ENCODE assay signal across 8 cellular contexts in the genomic region with DNA sequence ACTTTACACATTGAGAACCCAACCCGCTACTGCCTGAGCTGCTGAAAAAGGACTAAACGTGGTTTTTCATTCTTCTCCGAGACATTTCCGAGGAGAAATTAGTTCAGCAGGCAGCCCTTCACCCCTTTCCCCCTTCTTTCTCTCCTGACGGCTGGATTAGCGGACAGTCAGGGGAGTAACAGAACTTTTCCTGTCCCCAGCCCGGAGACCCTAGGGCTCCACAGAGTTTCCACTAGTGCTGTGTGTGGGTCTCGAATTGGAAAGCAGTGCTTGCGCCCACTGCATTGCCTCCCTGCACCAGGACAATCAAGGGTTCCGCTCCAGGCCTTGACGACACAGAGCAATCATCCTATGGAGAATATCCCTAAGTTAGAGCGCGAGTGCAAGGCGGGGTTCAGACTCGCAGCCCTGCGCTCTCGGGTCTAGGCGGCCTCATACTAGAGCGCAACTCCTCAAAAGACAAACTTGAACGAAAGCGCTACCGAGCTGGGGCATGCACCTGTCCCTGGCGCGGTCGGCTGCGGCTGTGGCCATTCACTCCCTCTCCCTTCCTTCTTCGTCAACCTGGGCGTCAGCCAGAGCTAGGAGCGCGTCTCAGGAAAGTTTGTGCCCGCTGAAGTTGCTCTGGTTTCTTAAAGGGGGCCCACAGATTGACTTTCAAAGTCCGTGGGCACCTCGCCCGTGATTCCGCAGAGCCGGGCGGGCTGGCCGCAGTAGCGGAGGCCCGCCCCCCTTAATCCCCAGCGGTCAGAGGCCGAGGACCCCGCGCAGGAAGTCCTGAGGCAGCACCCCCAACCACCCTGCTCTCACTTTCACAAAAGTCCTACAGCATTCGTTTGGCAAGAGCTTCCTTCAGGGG. TPM values are rescaled to one million over a fixed set of nuclear protein-coding genes. Genes with fewer than 3 reads are reported as not detected.
A peak's percentile ranks its signal among the peaks of the same experiment; 100 is the strongest.
DNase-seq lines count a peak whose midpoint lies in the region; ATAC-seq and TF ChIP-seq lines count a peak whose summit lies in the region.

No MANE protein-coding gene starts in this region.

- POLR2A ChIA-PET in CD8-positive, alpha-beta T cell (lab: Charles Lee) = no interaction called here
- POLR2A ChIA-PET in PC-3 (lab: Charles Lee; ENCODE audit: unreplicated experiment) = interaction anchor here (0.6 to 0.9 kb wide), 2 partner anchors 132 to 217 kb away, joined by 3 read pairs; no protein-coding TSS in a partner anchor

- peak overlapping the region; percentile 50 for H3K4me3 Mint-ChIP-seq in CD8-positive, alpha-beta T cell
- H3K4me3 Mint-ChIP-seq in natural killer cell treated with Interleukin-12 subunit alpha and Interleukin-12 subunit beta and Interleukin-15 and Interleukin-18, amount 100 ng/mL, for 72 hours = peak overlapping the region; percentile 39

- 4% methylated on average over 23 of the region's 45 CpGs for WGBS in esophagus muscularis mucosa

- peak overlapping the region; percentile 38 for H3K4me3 ChIP-seq in CD8-positive, alpha-beta T cell (ENCODE audit: low read depth, low read length)
- H3K4me3 ChIP-seq in PC-3 (ENCODE audit: low read length) (peak overlapping the region; percentile 95), esophagus muscularis mucosa (peak overlapping the region; percentile 75 to 90 (median 84))

- BruUV-seq in PC-3 (replicated peaks; lab: Mats Ljungman, UMichigan) = TSS peak; percentile 44

- H3K27me3 Mint-ChIP-seq in CD8-positive, alpha-beta T cell (ENCODE audit: low read depth) = peaks cover 83% of the 10 kb centered on the region
- peaks cover 62% of the 10 kb centered on the region in 2 donors for H3K27me3 Mint-ChIP-seq in natural killer cell treated with Interleukin-12 subunit alpha and Interleukin-12 subunit beta and Interleukin-15 and Interleukin-18, amount 100 ng/mL, for 72 hours

- H3K27ac Mint-ChIP-seq in CD8-positive, alpha-beta T cell = no peak overlapping the region
- H3K27ac Mint-ChIP-seq in natural killer cell treated with Interleukin-12 subunit alpha and Interleukin-12 subunit beta and Interleukin-15 and Interleukin-18, amount 100 ng/mL, for 72 hours = no peak overlapping the region

- no peak overlapping the region for H3K27ac ChIP-seq in CD8-positive, alpha-beta T cell (ENCODE audit: low read depth, low read length)
- H3K27ac ChIP-seq in PC-3 (ENCODE audit: low read length) = peak overlapping the region; percentile 38
- peak overlapping the region; percentile 87 to 94 (median 91) for H3K27ac ChIP-seq in esophagus muscularis mucosa (replicated peaks in 1 of 4)

- no peak for DNase-seq in CD8-positive, alpha-beta T cell
- DNase-seq in PC-3 = peak; percentile 38
- DNase-seq in esophagus muscularis mucosa (ENCODE audit: extremely low spot score) = peak; percentile 91
- DNase-seq in natural killer cell treated with Interleukin-12 subunit alpha and Interleukin-12 subunit beta and Interleukin-15 and Interleukin-18, amount 100 ng/mL, for 72 hours (ENCODE audit: low spot score) = no peak
- DNase-seq in DMS79 treated with DMSO at 0.1 percent for 48 hours (lab: John Stamatoyannopoulos, UW) = no peak
- DNase-seq in LoVo (ENCODE audit: low spot score) = no peak

- H3K9me3 Mint-ChIP-seq in CD8-positive, alpha-beta T cell = no peaks in the 10 kb centered on the region
- no peaks in the 10 kb centered on the region for H3K9me3 Mint-ChIP-seq in natural killer cell treated with Interleukin-12 subunit alpha and Interleukin-12 subunit beta and Interleukin-15 and Interleukin-18, amount 100 ng/mL, for 72 hours

- H3K4me1 ChIP-seq in CD8-positive, alpha-beta T cell (ENCODE audit: insufficient read depth, low read length) = peaks cover 49% of the 10 kb centered on the region
- H3K4me1 ChIP-seq in PC-3 (ENCODE audit: insufficient read depth, low read length) (peaks cover 25% of the 10 kb centered on the region), esophagus muscularis mucosa (peaks cover 17 to 92% (median 79%) of the 10 kb centered on the region in 4 donors)

- H4K20me1 ChIP-seq in PC-3 (ENCODE audit: low read length) = no peaks in the 10 kb centered on the region

- CTCF ChIA-PET in CD8-positive, alpha-beta T cell (lab: Charles Lee) = interaction anchor here (4.7 kb wide), 1 partner anchor 9 kb away, joined by 33 read pairs; no protein-coding TSS in a partner anchor
- CTCF ChIA-PET in PC-3 (lab: Charles Lee) = no interaction called here

- H3K79me2 ChIP-seq in PC-3 (ENCODE audit: low read length) = peaks cover 39% of the 10 kb centered on the region

- ATAC-seq in CD8-positive, alpha-beta T cell = no peak
- ATAC-seq in PC-3 = peak; percentile 49
- ATAC-seq in natural killer cell treated with Interleukin-12 subunit alpha and Interleukin-12 subunit beta and Interleukin-15 and Interleukin-18, amount 100 ng/mL, for 72 hours = no peak
- no peak for ATAC-seq in GM18511 (IDR thresholded peaks at IDR 0.05; ENCODE audit: unreplicated experiment)
- ATAC-seq in GM18517 (IDR thresholded peaks at IDR 0.05; ENCODE audit: unreplicated experiment) = no peak

- H3K27me3 ChIP-seq in CD8-positive, alpha-beta T cell (ENCODE audit: insufficient read depth, low read length) = peaks cover 80% of the 10 kb centered on the region
- H3K27me3 ChIP-seq in PC-3 (ENCODE audit: low read length) = no peaks in the 10 kb centered on the region
- H3K27me3 ChIP-seq in esophagus muscularis mucosa = peaks cover 0 to 39% (median 0%) of the 10 kb centered on the region in 4 donors

- peak overlapping the region; percentile 94 for H3K4me2 ChIP-seq in PC-3 (ENCODE audit: low read length)

- H3K36me3 ChIP-seq in CD8-positive, alpha-beta T cell (ENCODE audit: insufficient read depth, low read length) = no peaks in the 10 kb centered on the region
- H3K36me3 ChIP-seq in PC-3 (ENCODE audit: low read depth, low read length) (no peaks in the 10 kb centered on the region), esophagus muscularis mucosa (peaks cover 0 to 10% (median 9%) of the 10 kb centered on the region in 4 donors)

- no peaks in the 10 kb centered on the region for H3F3A ChIP-seq in PC-3 (ENCODE audit: low read length, unreplicated experiment)

- H3K4me1 Mint-ChIP-seq in CD8-positive, alpha-beta T cell (ENCODE audit: low read depth) = peaks cover 49% of the 10 kb centered on the region
- peaks cover 11 to 31% of the 10 kb centered on the region in 2 donors for H3K4me1 Mint-ChIP-seq in natural killer cell treated with Interleukin-12 subunit alpha and Interleukin-12 subunit beta and Interleukin-15 and Interleukin-18, amount 100 ng/mL, for 72 hours (ENCODE audit: low read depth in 2 of 2)

- peak overlapping the region; percentile 83 for H3K9ac ChIP-seq in PC-3 (ENCODE audit: low read length)

- H3K9me3 ChIP-seq in CD8-positive, alpha-beta T cell (ENCODE audit: low read length) = no peaks in the 10 kb centered on the region
- no peaks in the 10 kb centered on the region for H3K9me3 ChIP-seq in PC-3 (ENCODE audit: low read length)
- H3K9me3 ChIP-seq in esophagus muscularis mucosa = no peaks in the 10 kb centered on the region

- H3K9me2 ChIP-seq in PC-3 (replicated peaks; ENCODE audit: low read length) = no peaks in the 10 kb centered on the region

- no peak for TF ChIP-seq POLR2A in esophagus muscularis mucosa (IDR thresholded peaks at IDR 0.05; ENCODE audit: low read depth)

- intact Hi-C loops in CD8-positive, alpha-beta T cell (cut with DNase I, micrococcal nuclease) = loop anchor here (10.0 kb wide), 1 partner anchor 117 kb away; no protein-coding TSS in a partner anchor
- intact Hi-C loops in PC-3 (cut with micrococcal nuclease) (loop anchor here (1.0 to 5.0 kb wide), 4 partner anchors 50 to 922 kb away; no protein-coding TSS in a partner anchor), esophagus muscularis mucosa (cut with DNase I) (loop anchor here (10.0 kb wide), 1 partner anchor 697 kb away; a partner anchor contains a TSS)

- peak overlapping the region; percentile 87 for H2AFZ ChIP-seq in PC-3 (ENCODE audit: low read length)

- no peak for TF ChIP-seq CTCF in CD8-positive, alpha-beta T cell (IDR thresholded peaks at IDR 0.05)
- TF ChIP-seq CTCF in PC-3 (conservative IDR thresholded peaks at IDR 0.05; ENCODE audit: low read depth, low read length) (no peak), esophagus muscularis mucosa (IDR thresholded peaks at IDR 0.05) (no peak)

- peaks cover 8% of the 10 kb centered on the region for H3K36me3 Mint-ChIP-seq in CD8-positive, alpha-beta T cell
- no peaks in the 10 kb centered on the region for H3K36me3 Mint-ChIP-seq in natural killer cell treated with Interleukin-12 subunit alpha and Interleukin-12 subunit beta and Interleukin-15 and Interleukin-18, amount 100 ng/mL, for 72 hours

- TF ChIP-seq EP300 in esophagus muscularis mucosa (IDR thresholded peaks at IDR 0.05) = no peak

RNA-seq across cellular contexts. Expression of a gene that starts 0.8 kb away (rescaled TPM):
- not detected for total RNA-seq in CD8-positive, alpha-beta T cell
- total RNA-seq in PC-3 (2014; rRNA removed) (30.6 and 33.5 TPM in 2 replicates), esophagus muscularis mucosa (10 to 100 TPM; 50.3 to 99.6 (median 74.7) TPM)
- not detected for total RNA-seq in natural killer cell treated with Interleukin-12 subunit alpha and Interleukin-12 subunit beta and Interleukin-15 and Interleukin-18, amount 100 ng/mL, for 72 hours

Comparison
In these comparisons a context has a peak if more than half of its experiments do, and no peak if none do; other contexts are left out.
1. DNase-seq: peak in PC-3 (single experiment) and esophagus muscularis mucosa (single experiment); none in CD8-positive, alpha-beta T cell (0 of 7), natural killer cell treated with Interleukin-12 subunit alpha and Interleukin-12 subunit beta and Interleukin-15 and Interleukin-18, amount 100 ng/mL, for 72 hours (single experiment), DMS79 treated with DMSO at 0.1 percent for 48 hours (single experiment) and LoVo (single experiment).
2. H3K4me3 ChIP-seq: peak in every context shown above with its lines; median percentile 95 in PC-3; 84 in esophagus muscularis mucosa; 38 in CD8-positive, alpha-beta T cell.
3. RNA of a gene that starts 0.8 kb away (total RNA-seq): 50.3 to 99.6 TPM in esophagus muscularis mucosa and 30.6 to 33.5 TPM in PC-3; not detected in natural killer cell treated with Interleukin-12 subunit alpha and Interleukin-12 subunit beta and Interleukin-15 and Interleukin-18, amount 100 ng/mL, for 72 hours and not detected in CD8-positive, alpha-beta T cell; every median in the first group is over 10 times any median in the second.